In the genomic region with DNA sequence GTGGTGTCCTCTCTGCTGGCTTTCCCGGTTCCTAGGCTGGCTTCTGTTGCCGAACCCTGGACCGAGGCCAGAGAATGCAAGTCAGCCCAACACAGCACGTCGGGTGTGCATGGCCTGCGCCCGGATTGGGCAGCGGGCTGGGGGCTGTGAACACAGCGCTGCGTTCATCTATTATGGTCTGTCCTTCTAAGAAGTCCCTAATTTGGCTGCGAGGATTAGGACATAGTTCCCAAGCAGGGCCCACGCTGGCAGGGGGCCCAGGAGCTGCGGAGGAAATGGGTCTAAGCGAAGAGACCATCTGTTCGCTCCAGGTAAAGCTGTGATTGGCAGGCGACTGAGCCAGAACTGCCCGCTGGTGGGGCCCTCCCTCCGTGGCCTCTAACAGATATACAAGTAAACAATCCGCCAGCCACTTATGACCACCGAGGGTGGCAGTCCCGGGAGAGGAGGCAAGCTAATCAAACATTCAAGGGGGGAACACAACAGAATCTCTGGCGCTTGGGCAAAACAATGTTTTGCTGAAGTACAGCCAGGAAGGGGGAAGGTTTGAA, we compare ENCODE assay signal across 8 cellular contexts. TPM values are rescaled to one million over a fixed set of nuclear protein-coding genes. Genes with fewer than 3 reads are reported as not detected.
DNase-seq lines count a peak whose midpoint lies in the region; ATAC-seq, FAIRE-seq and TF ChIP-seq lines count a peak whose summit lies in the region.

No MANE protein-coding gene starts in this region.

- no peak for FAIRE-seq in H54 (lab: Jason Lieb, UNC)

- H3K27ac Mint-ChIP-seq in activated CD8-positive, alpha-beta T cell treated with anti-CD3 and anti-CD28 coated beads, Interleukin-2, amount 10 ng/mL, durations not matched to agents 7 days and 5 days, result peak overlapping the region; percentile 98

- H4K20me1 ChIP-seq in BLaER1, result no peaks in the 10 kb centered on the region

- no peak overlapping the region for H3K4me3 Mint-ChIP-seq in activated CD8-positive, alpha-beta T cell treated with anti-CD3 and anti-CD28 coated beads, Interleukin-2, amount 10 ng/mL, durations not matched to agents 7 days and 5 days

- no peak overlapping the region; the same call in 1 of the 2 replicates for H3K9ac ChIP-seq in BLaER1

- H3K4me2 ChIP-seq in BLaER1, result peak overlapping the region; percentile 70

- intact Hi-C loops in left ventricle myocardium inferior (cut with micrococcal nuclease), result no loop called here
- intact Hi-C loops in prostate gland (cut with DNase I), result no loop called here

- peaks cover 2% of the 10 kb centered on the region for H3K36me3 Mint-ChIP-seq in activated CD8-positive, alpha-beta T cell treated with anti-CD3 and anti-CD28 coated beads, Interleukin-2, amount 10 ng/mL, durations not matched to agents 7 days and 5 days (ENCODE audit: low read depth)

- H3K27me3 ChIP-seq in BLaER1, result no peaks in the 10 kb centered on the region
- H3K27me3 ChIP-seq in left ventricle myocardium inferior (ENCODE audit: low read depth), result no peaks in the 10 kb centered on the region
- no peaks in the 10 kb centered on the region for H3K27me3 ChIP-seq in prostate gland (replicated peaks; ENCODE audit: insufficient read depth)

- H3K9me3 ChIP-seq in BLaER1 (no peaks in the 10 kb centered on the region), left ventricle myocardium inferior (replicated peaks) (no peaks in the 10 kb centered on the region), prostate gland (no peaks in the 10 kb centered on the region)

- no peaks in the 10 kb centered on the region for H3K27me3 Mint-ChIP-seq in activated CD8-positive, alpha-beta T cell treated with anti-CD3 and anti-CD28 coated beads, Interleukin-2, amount 10 ng/mL, durations not matched to agents 7 days and 5 days (ENCODE audit: low read depth)

- ATAC-seq in activated CD8-positive, alpha-beta T cell treated with anti-CD3 and anti-CD28 coated beads, Interleukin-2, amount 10 ng/mL, durations not matched to agents 7 days and 5 days, result no peak

- H3K27ac ChIP-seq in BLaER1 (peak overlapping the region; percentile 77; the same call in 1 of the 2 replicates), left ventricle myocardium inferior (replicated peaks) (peak overlapping the region; percentile 77), prostate gland (peak overlapping the region; percentile 76 to 91)

- no peak for TF ChIP-seq CTCF in left ventricle myocardium inferior (IDR thresholded peaks at IDR 0.05; ENCODE audit: borderline replicate concordance)
- TF ChIP-seq CTCF in prostate gland (IDR thresholded peaks at IDR 0.05), result peak in 1 of 4 experiments; percentile 3

- peaks cover 31% of the 10 kb centered on the region for H3K4me1 Mint-ChIP-seq in activated CD8-positive, alpha-beta T cell treated with anti-CD3 and anti-CD28 coated beads, Interleukin-2, amount 10 ng/mL, durations not matched to agents 7 days and 5 days (ENCODE audit: low read depth)

- H3K4me3 ChIP-seq in BLaER1, result no peak overlapping the region
- peak overlapping the region; percentile 52 for H3K4me3 ChIP-seq in left ventricle myocardium inferior
- H3K4me3 ChIP-seq in prostate gland, result peak overlapping the region in 1 of 2 donors; percentile 10

- POLR2A ChIA-PET in activated CD8-positive, alpha-beta T cell treated with anti-CD3 and anti-CD28 coated beads, Interleukin-2, amount 10 ng/mL, durations not matched to agents 7 days and 5 days (lab: Charles Lee), result interaction anchor here (0.6 to 3.1 kb wide), 7 partner anchors 12 to 190 kb away, joined by 3 to 20 read pairs (median 5); a partner anchor contains a TSS

- H3K36me3 ChIP-seq in BLaER1 (no peaks in the 10 kb centered on the region), left ventricle myocardium inferior (no peaks in the 10 kb centered on the region), prostate gland (no peaks in the 10 kb centered on the region)

- no peak for TF ChIP-seq POLR2A in prostate gland (IDR thresholded peaks at IDR 0.05)
- no peak for TF ChIP-seq POLR2A in H54 (IDR thresholded peaks at IDR 0.05; ENCODE audit: low read depth, low read length)

- peak; percentile 99 for DNase-seq in NCI-H1105 (lab: John Stamatoyannopoulos, UW)
- no peak for DNase-seq in activated CD8-positive, alpha-beta T cell treated with anti-CD3 and anti-CD28 coated beads, Interleukin-2, amount 10 ng/mL, durations not matched to agents 7 days and 5 days
- DNase-seq in left ventricle myocardium inferior, result peak; percentile 77
- peak; percentile 80 for DNase-seq in prostate gland (ENCODE audit: low spot score)
- no peak for DNase-seq in H54 (ENCODE audit: insufficient read length, low spot score)
- no peak for DNase-seq in SKM-1 treated with dmso at 0.1 percent for 144 hours (lab: John Stamatoyannopoulos, UW; ENCODE audit: unreplicated experiment)
- DNase-seq in NCI-H1048 (lab: John Stamatoyannopoulos, UW), result no peak

- H3K4me1 ChIP-seq in BLaER1 (peaks cover 21% of the 10 kb centered on the region), left ventricle myocardium inferior (peaks cover 22% of the 10 kb centered on the region), prostate gland (replicated peaks) (peaks cover 14% of the 10 kb centered on the region)

- no peaks in the 10 kb centered on the region for H3K9me3 Mint-ChIP-seq in activated CD8-positive, alpha-beta T cell treated with anti-CD3 and anti-CD28 coated beads, Interleukin-2, amount 10 ng/mL, durations not matched to agents 7 days and 5 days (ENCODE audit: insufficient read depth)

- WGBS in prostate gland, result 6% methylated on average over 22 of the region's 22 CpGs

- CTCF ChIA-PET in activated CD8-positive, alpha-beta T cell treated with anti-CD3 and anti-CD28 coated beads, Interleukin-2, amount 10 ng/mL, durations not matched to agents 7 days and 5 days (lab: Charles Lee), result interaction anchor here (0.6 to 3.8 kb wide), 11 partner anchors 12 to 203 kb away, joined by 3 to 23 read pairs (median 4); a partner anchor contains a TSS

RNA-seq across cellular contexts. Expression of a gene that starts 6.0 kb away (rescaled TPM):
- total RNA-seq in activated CD8-positive, alpha-beta T cell treated with anti-CD3 and anti-CD28 coated beads, Interleukin-2, amount 10 ng/mL, durations not matched to agents 7 days and 5 days, result 1 to 10 TPM; 3.4 to 3.9 TPM
- total RNA-seq in left ventricle myocardium inferior, result not detected
- total RNA-seq in prostate gland, result 1 to 10 TPM in 1 of 2 donors, under 1 TPM in 1; 0.18 to 5.9 TPM

RNA-seq across cellular contexts. Expression of a gene that starts 20.4 kb away (rescaled TPM):
- total RNA-seq in activated CD8-positive, alpha-beta T cell treated with anti-CD3 and anti-CD28 coated beads, Interleukin-2, amount 10 ng/mL, durations not matched to agents 7 days and 5 days, result 100 to 1,000 TPM in 1 of 2 experiments, 10 to 100 TPM in 1; 98.8 to 106 TPM
- 37.8 TPM for total RNA-seq in left ventricle myocardium inferior
- total RNA-seq in prostate gland, result 10 to 100 TPM; 54.8 to 65.0 TPM

RNA-seq across cellular contexts. Expression of a gene that starts 22.1 kb away (rescaled TPM):
- 10 to 100 TPM; 39.5 to 42.5 TPM for total RNA-seq in activated CD8-positive, alpha-beta T cell treated with anti-CD3 and anti-CD28 coated beads, Interleukin-2, amount 10 ng/mL, durations not matched to agents 7 days and 5 days
- total RNA-seq in left ventricle myocardium inferior, result 41.8 TPM
- total RNA-seq in prostate gland, result 10 to 100 TPM; 66.4 to 81.7 TPM

RNA-seq across cellular contexts. Expression of a gene that starts 25.3 kb away (rescaled TPM):
- 100 to 1,000 TPM; 875 to 886 TPM for total RNA-seq in activated CD8-positive, alpha-beta T cell treated with anti-CD3 and anti-CD28 coated beads, Interleukin-2, amount 10 ng/mL, durations not matched to agents 7 days and 5 days
- total RNA-seq in left ventricle myocardium inferior, result 365 TPM
- 100 to 1,000 TPM; 532 to 980 TPM for total RNA-seq in prostate gland

RNA-seq across cellular contexts. Expression of a gene that starts 26.1 kb away (rescaled TPM):
- under 1 TPM in 1 of 2 experiments, not detected in 1; 0.21 TPM for total RNA-seq in activated CD8-positive, alpha-beta T cell treated with anti-CD3 and anti-CD28 coated beads, Interleukin-2, amount 10 ng/mL, durations not matched to agents 7 days and 5 days
- total RNA-seq in left ventricle myocardium inferior, result not detected
- total RNA-seq in prostate gland, result not detected

Comparison
In these comparisons a context has a peak if more than half of its experiments do, and no peak if none do; other contexts are left out.
1. DNase-seq: peak in NCI-H1105 (single experiment), left ventricle myocardium inferior (single experiment) and prostate gland (single experiment); none in activated CD8-positive, alpha-beta T cell treated with anti-CD3 and anti-CD28 coated beads, Interleukin-2, amount 10 ng/mL, durations not matched to agents 7 days and 5 days (single experiment), H54 (single experiment), SKM-1 treated with dmso at 0.1 percent for 144 hours (single experiment) and NCI-H1048 (single experiment).
2. Peak in every context shown above with its lines, with median percentiles within 50 percentile points of each other: H3K27ac ChIP-seq.